Comparison of ENCODE assay signal across 8 cellular contexts in genomic region chr1:68496680-68497357, GRCh38. TPM values are rescaled to one million over a fixed set of nuclear protein-coding genes. Genes with fewer than 3 reads are reported as not detected.
DNase-seq lines count a peak whose midpoint lies in the region; ATAC-seq, FAIRE-seq and TF ChIP-seq lines count a peak whose summit lies in the region.

TSS of gene DEPDC1 (minus strand) at chr1:68497082. CDS start at chr1:68496999, 83 bp downstream.

- POLR2A ChIA-PET in activated B cell treated with CpG ODN at 0.5 μM for 24 hours (lab: Charles Lee), result no interaction called here

- H3K36me3 ChIP-seq in kidney (ENCODE audit: control insufficient read depth in 1 of 2, insufficient read depth in 2 of 2, low read length in 2 of 2), result no peaks in the 10 kb centered on the region

- H3K36me3 Mint-ChIP-seq in activated B cell treated with CpG ODN at 0.5 μM for 24 hours (ENCODE audit: low read depth), result no peaks in the 10 kb centered on the region

- no peaks in the 10 kb centered on the region for H3K9me3 ChIP-seq in kidney (ENCODE audit: control insufficient read depth in 1 of 2, low read length in 2 of 2)

- no peak within 1 kb of the TSS for H3K27ac ChIP-seq in kidney (ENCODE audit: low read depth in 2 of 2, low read length in 2 of 2)

- TF ChIP-seq CTCF in activated B cell treated with CpG ODN at 0.5 μM for 24 hours (IDR thresholded peaks at IDR 0.05) (no peak), kidney (IDR thresholded peaks at IDR 0.05; ENCODE audit: borderline replicate concordance, extremely low read depth, insufficient read depth) (no peak)

- DNase-seq in AG08395 (ENCODE audit: low spot score) (peak; percentile 98), NCI-H2227 (lab: John Stamatoyannopoulos, UW; ENCODE audit: unreplicated experiment) (peak; percentile 97), activated B cell treated with CpG ODN at 0.5 μM for 24 hours (peak; percentile 67), cerebellar cortex (ENCODE audit: low spot score) (peak; percentile 82), kidney (peak; percentile 98)
- peak; percentile 87 for DNase-seq in stimulated activated CD4-positive, alpha-beta T cell treated with anti-CD3 and anti-CD28 coated beads, Interleukin-15, amount 100 ng/mL, for 24 hours

- peaks cover 5 to 8% of the 10 kb centered on the region in 2 donors for H3K4me1 ChIP-seq in kidney (ENCODE audit: control insufficient read depth in 1 of 2, insufficient read depth in 1 of 2, low read depth in 1 of 2, low read length in 2 of 2)

- H3K4me1 Mint-ChIP-seq in activated B cell treated with CpG ODN at 0.5 μM for 24 hours, result peaks cover 15% of the 10 kb centered on the region

- CTCF ChIA-PET in activated B cell treated with CpG ODN at 0.5 μM for 24 hours (lab: Charles Lee), result no interaction called here

- H3K4me3 Mint-ChIP-seq in activated B cell treated with CpG ODN at 0.5 μM for 24 hours, result peak within 1 kb of the TSS; percentile 86

- peak; percentile 97 for ATAC-seq in GM18907 (IDR thresholded peaks at IDR 0.05; ENCODE audit: unreplicated experiment)
- peak; percentile 96 for ATAC-seq in HG03139 (IDR thresholded peaks at IDR 0.05; ENCODE audit: unreplicated experiment)
- ATAC-seq in activated B cell treated with CpG ODN at 0.5 μM for 24 hours (ENCODE audit: low read depth), result peak; percentile 95

- H3K27ac Mint-ChIP-seq in activated B cell treated with CpG ODN at 0.5 μM for 24 hours, result no peak within 1 kb of the TSS

- intact Hi-C loops in activated B cell treated with CpG ODN at 0.5 μM for 24 hours (cut with micrococcal nuclease), result no loop called here
- intact Hi-C loops in kidney (cut with DNase I), result no loop called here

- peak within 1 kb of the TSS; percentile 83 to 88 for H3K4me3 ChIP-seq in kidney (ENCODE audit: low read length in 2 of 2)

- H3K9me3 Mint-ChIP-seq in activated B cell treated with CpG ODN at 0.5 μM for 24 hours, result peaks cover 4% of the 10 kb centered on the region

- FAIRE-seq in kidney (lab: Jason Lieb, UNC), result no peak

- peaks cover 7% of the 10 kb centered on the region for H3K27me3 Mint-ChIP-seq in activated B cell treated with CpG ODN at 0.5 μM for 24 hours

- H3K9ac ChIP-seq in kidney (ENCODE audit: low read length in 2 of 2), result peak within 1 kb of the TSS; percentile 46 to 53

RNA-seq across cellular contexts. Expression of gene DEPDC1, which starts in this region (rescaled TPM):
- total RNA-seq in activated B cell treated with CpG ODN at 0.5 μM for 24 hours (0.33 and 0.76 TPM in 2 replicates), kidney (0.63 TPM)
- polyA plus RNA-seq in kidney (ENCODE audit: insufficient read depth, low read depth, low replicate concordance), result not detected

Comparison
In these comparisons a context has a peak if more than half of its experiments do, and no peak if none do; other contexts are left out.
1. Peak in DNase-seq and ATAC-seq in activated B cell treated with CpG ODN at 0.5 μM for 24 hours; RNA of the gene not detected or under 1 TPM.
2. Peak in DNase-seq, H3K4me3 ChIP-seq and H3K9ac ChIP-seq in kidney; RNA of the gene not detected or under 1 TPM.